Comparison of ENCODE assay signal across 1 cellular context in the genomic region with DNA sequence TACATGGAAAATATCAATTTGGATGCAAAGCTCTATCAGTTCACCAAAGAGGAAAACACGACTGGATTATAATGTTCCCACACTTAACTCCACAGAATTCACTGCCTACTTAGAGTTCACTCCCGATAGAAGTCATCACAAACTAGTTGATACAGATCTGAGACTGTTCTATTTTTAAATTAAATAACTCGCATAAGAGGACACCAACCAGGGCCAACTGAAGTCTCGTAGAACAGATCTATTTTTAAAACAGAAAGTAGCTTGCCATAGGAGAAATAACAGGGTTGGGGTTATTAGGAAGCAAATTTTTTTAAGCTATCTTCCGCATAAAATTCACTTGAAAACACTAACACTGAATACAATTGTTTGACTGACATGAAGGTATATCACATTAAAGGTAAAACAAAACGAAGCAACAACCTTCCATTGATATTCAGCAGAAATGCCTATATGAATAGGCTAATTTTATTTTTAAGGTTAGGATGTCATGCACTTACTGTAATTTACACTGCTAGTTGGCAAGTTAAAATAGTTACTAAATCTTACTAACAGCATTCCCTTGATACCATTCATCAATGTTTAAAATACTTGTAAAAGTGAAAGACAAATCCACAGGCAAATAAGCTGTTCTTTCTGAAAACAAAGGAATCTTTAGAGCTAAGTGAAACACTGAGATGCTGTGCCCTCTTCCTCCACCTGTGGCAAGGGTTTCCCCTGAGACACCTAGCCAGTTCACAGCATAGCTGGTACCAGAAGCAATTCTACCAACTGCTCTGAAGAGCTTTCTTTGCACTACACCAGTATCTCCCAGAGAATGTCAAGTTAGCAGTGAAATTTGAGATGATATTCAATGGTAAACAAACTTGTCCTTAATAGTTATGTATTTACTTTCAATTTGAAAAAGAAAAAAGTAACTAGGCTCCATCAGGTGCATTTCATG.
TF ChIP-seq lines count a peak whose summit lies in the region.

No MANE protein-coding gene starts in this region.

TF ChIP-seq in K562, 482 proteins besides CTCF, POLR2A, EP300 and RAD21 (continued from another document):
- TF ChIP-seq, protein P1, sequence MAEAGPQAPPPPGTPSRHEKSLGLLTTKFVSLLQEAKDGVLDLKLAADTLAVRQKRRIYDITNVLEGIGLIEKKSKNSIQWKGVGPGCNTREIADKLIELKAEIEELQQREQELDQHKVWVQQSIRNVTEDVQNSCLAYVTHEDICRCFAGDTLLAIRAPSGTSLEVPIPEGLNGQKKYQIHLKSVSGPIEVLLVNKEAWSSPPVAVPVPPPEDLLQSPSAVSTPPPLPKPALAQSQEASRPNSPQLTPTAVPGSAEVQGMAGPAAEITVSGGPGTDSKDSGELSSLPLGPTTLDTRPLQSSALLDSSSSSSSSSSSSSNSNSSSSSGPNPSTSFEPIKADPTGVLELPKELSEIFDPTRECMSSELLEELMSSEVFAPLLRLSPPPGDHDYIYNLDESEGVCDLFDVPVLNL (CRISPR knock-in tag; IDR thresholded peaks at IDR 0.05; ENCODE audit: low read depth), result no peak
- TF ChIP-seq PTBP1 (IDR thresholded peaks at IDR 0.05; ENCODE audit: low read depth, low read length) (no peak), CCAR2 (IDR thresholded peaks at IDR 0.05; ENCODE audit: low read depth, low read length) (no peak), ARHGAP35 (IDR thresholded peaks at IDR 0.05; ENCODE audit: partially characterized antibody) (no peak), ZNF274 (IDR thresholded peaks at IDR 0.05; ENCODE audit: borderline replicate concordance, low read depth, low read length) (no peak), ZNF232 (CRISPR knock-in tag; IDR thresholded peaks at IDR 0.05) (no peak), ZNF253 (CRISPR knock-in tag; conservative IDR thresholded peaks at IDR 0.05) (no peak), TCF3 (CRISPR knock-in tag; IDR thresholded peaks at IDR 0.05) (no peak), ZNF263 (CRISPR knock-in tag; IDR thresholded peaks at IDR 0.05; ENCODE audit: borderline replicate concordance) (no peak), PCBP1 (IDR thresholded peaks at IDR 0.05; ENCODE audit: low read depth, low read length, poor library complexity, severe bottlenecking) (no peak), KDM5B (IDR thresholded peaks at IDR 0.05; ENCODE audit: insufficient replicate concordance, low read depth, low read length) (no peak), PHF21A (IDR thresholded peaks at IDR 0.05; ENCODE audit: borderline replicate concordance, low read depth) (no peak), HLTF (IDR thresholded peaks at IDR 0.05) (no peak)
- TF ChIP-seq, protein P2, sequence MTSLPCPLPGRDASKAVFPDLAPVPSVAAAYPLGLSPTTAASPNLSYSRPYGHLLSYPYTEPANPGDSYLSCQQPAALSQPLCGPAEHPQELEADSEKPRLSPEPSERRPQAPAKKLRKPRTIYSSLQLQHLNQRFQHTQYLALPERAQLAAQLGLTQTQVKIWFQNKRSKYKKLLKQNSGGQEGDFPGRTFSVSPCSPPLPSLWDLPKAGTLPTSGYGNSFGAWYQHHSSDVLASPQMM (CRISPR knock-in tag; IDR thresholded peaks at IDR 0.05), result no peak
